ENCODE assay signal across 21 cellular contexts in genomic region chr6:168596316-168596715, GRCh38.
"Had no signal": no experiment of that assay in that cellular context is flagged by ENCODE, and none has a peak within 500 bp of the region (broad histone marks: within the 10 kb centered on the region; RNA-seq: fewer than 3 reads in every experiment).

No MANE protein-coding gene starts in this region.

- H3K9me3 Mint-ChIP-seq: central memory CD8-positive, alpha-beta T cell had no signal

- DNase-seq: activated B cell treated with CpG ODN at 0.5 μM for 24 hours; activated CD4-positive, alpha-beta T cell treated with anti-CD3 and anti-CD28 coated beads for 48 hours; activated CD8-positive, alpha-beta memory T cell treated with anti-CD3 and anti-CD28 coated beads, Interleukin-2, amount 50 U/mL, for 48 hours; activated CD8-positive, alpha-beta T cell treated with anti-CD3 and anti-CD28 coated beads, Interleukin-2, amount 10 ng/mL, durations not matched to agents 7 days and 5 days; activated naive CD8-positive, alpha-beta T cell treated with anti-CD3 and anti-CD28 coated beads for 36 hours; cortex of kidney; effector CD4-positive, alpha-beta T cell; esophagus squamous epithelium; hippocampal formation; left ventricle myocardium inferior; mucosa of descending colon; naive thymus-derived CD4-positive, alpha-beta T cell; stimulated activated CD4-positive, alpha-beta T cell treated with anti-CD3 and anti-CD28 coated beads, Interleukin-15, amount 100 ng/mL, for 24 hours; stimulated activated CD4-positive, alpha-beta T cell treated with anti-CD3 and anti-CD28 coated beads, Interleukin-4, amount 100 ng/mL, for 4 hours; stimulated activated CD8-positive, alpha-beta memory T cell treated with anti-CD3 and anti-CD28 coated beads, Interleukin-4, amount 100 ng/mL, for 48 hours; stimulated activated naive CD4-positive, alpha-beta T cell treated with Interleukin-2 at 50 U/mL for 16 hours; substantia nigra had no signal

- H3K27ac ChIP-seq: esophagus squamous epithelium, left ventricle myocardium inferior, parathyroid adenoma, tibial nerve had no signal

- H3K36me3 Mint-ChIP-seq: activated naive CD8-positive, alpha-beta T cell treated with anti-CD3 and anti-CD28 coated beads for 36 hours; brain; naive thymus-derived CD4-positive, alpha-beta T cell had no signal

- H3K27ac Mint-ChIP-seq: activated B cell treated with CpG ODN at 0.5 μM for 24 hours; activated CD8-positive, alpha-beta T cell treated with anti-CD3 and anti-CD28 coated beads, Interleukin-2, amount 10 ng/mL, durations not matched to agents 7 days and 5 days; activated naive CD8-positive, alpha-beta T cell treated with anti-CD3 and anti-CD28 coated beads for 36 hours; naive thymus-derived CD4-positive, alpha-beta T cell had no signal

- H3K4me3 Mint-ChIP-seq: activated B cell treated with CpG ODN at 0.5 μM for 24 hours; activated CD8-positive, alpha-beta T cell treated with anti-CD3 and anti-CD28 coated beads, Interleukin-2, amount 10 ng/mL, durations not matched to agents 7 days and 5 days; activated naive CD8-positive, alpha-beta T cell treated with anti-CD3 and anti-CD28 coated beads for 36 hours; central memory CD8-positive, alpha-beta T cell; naive thymus-derived CD4-positive, alpha-beta T cell had no signal

- H3K4me1 Mint-ChIP-seq: activated B cell treated with CpG ODN at 0.5 μM for 24 hours; activated naive CD8-positive, alpha-beta T cell treated with anti-CD3 and anti-CD28 coated beads for 36 hours; central memory CD8-positive, alpha-beta T cell; naive thymus-derived CD4-positive, alpha-beta T cell had no signal

- H3K36me3 ChIP-seq: esophagus squamous epithelium, left ventricle myocardium inferior had no signal

- H3K9me3 ChIP-seq: esophagus squamous epithelium, left ventricle myocardium inferior, mucosa of descending colon, tibial nerve had no signal

- H3K27me3 Mint-ChIP-seq: activated B cell treated with CpG ODN at 0.5 μM for 24 hours; activated naive CD8-positive, alpha-beta T cell treated with anti-CD3 and anti-CD28 coated beads for 36 hours; brain had no signal

- H3K27me3 ChIP-seq: esophagus squamous epithelium, tibial nerve had no signal

- ATAC-seq: activated CD8-positive, alpha-beta T cell treated with anti-CD3 and anti-CD28 coated beads, Interleukin-2, amount 10 ng/mL, durations not matched to agents 7 days and 5 days; mucosa of descending colon; naive thymus-derived CD4-positive, alpha-beta T cell had no signal

- H3K4me1 ChIP-seq: esophagus squamous epithelium, left ventricle myocardium inferior, parathyroid adenoma, tibial nerve had no signal

- H3K4me3 ChIP-seq: esophagus squamous epithelium, left ventricle myocardium inferior, mucosa of descending colon, tibial nerve had no signal
